ENCODE assay signal across 11 cellular contexts in the genomic region with DNA sequence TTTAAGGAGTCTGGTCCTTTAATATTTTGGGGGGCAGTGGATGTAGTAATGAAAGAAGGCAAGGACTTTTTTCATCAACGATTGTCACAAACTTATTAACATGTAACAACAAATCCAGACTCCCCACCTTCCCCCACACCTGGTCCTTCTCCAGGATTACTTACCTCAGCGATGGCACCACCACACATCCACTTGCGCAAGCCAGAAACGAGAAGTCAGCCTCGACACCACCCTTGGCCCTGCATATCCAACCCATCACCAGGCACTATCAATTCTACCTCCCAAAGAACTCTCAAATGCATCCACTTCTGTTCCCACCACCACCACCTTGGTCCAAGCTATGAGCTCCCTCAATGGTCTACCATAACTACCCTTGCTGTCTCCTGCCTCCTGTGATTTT. TPM values are rescaled to one million over a fixed set of nuclear protein-coding genes. Genes with fewer than 3 reads are reported as not detected.
DNase-seq lines count a peak whose midpoint lies in the region; ATAC-seq, FAIRE-seq and TF ChIP-seq lines count a peak whose summit lies in the region.
"Had no signal": no experiment of that assay in that cellular context is flagged by ENCODE, and none has a peak within 500 bp of the region (broad histone marks: within the 10 kb centered on the region; RNA-seq: fewer than 3 reads in every experiment).

No MANE protein-coding gene starts in this region.

- peaks cover 100% of the 10 kb centered on the region for H3K79me2 ChIP-seq in MM.1S (ENCODE audit: low read length)

- H3K4me2 ChIP-seq in MM.1S (ENCODE audit: low read depth, low read length) = no peak overlapping the region
- H3K4me2 ChIP-seq: neural progenitor cell had no signal

- no peaks in the 10 kb centered on the region for H3K27me3 Mint-ChIP-seq in CD14-positive monocyte (ENCODE audit: low read depth in 3 of 3)
- H3K27me3 Mint-ChIP-seq in activated T-helper 17 cell treated with anti-CD3 and anti-CD28 coated beads, Interleukin-2, amount 50 U/mL, for 72 hours = no peaks in the 10 kb centered on the region

- TF ChIP-seq CTCF in CD14-positive monocyte (IDR thresholded peaks at IDR 0.05) (no peak), GM12865 (IDR thresholded peaks at IDR 0.05; ENCODE audit: insufficient read depth, low read depth, low read length, missing control alignments) (no peak), lower lobe of right lung (IDR thresholded peaks at IDR 0.05) (no peak), MM.1S (IDR thresholded peaks at IDR 0.05; ENCODE audit: low read length) (no peak), D721Med (IDR thresholded peaks at IDR 0.05; ENCODE audit: insufficient read depth, missing control alignments) (no peak)

- H3K9ac ChIP-seq in MM.1S (ENCODE audit: low read length) = no peak overlapping the region
- H3K9ac ChIP-seq: neural progenitor cell had no signal

- H3K36me3 ChIP-seq in lower lobe of right lung (peaks cover 31% of the 10 kb centered on the region), MM.1S (replicated peaks; ENCODE audit: insufficient read depth, low read length) (no peaks in the 10 kb centered on the region; the same call in 1 of the 2 replicates)
- H3K36me3 ChIP-seq: ascending aorta had no signal

- peak overlapping the region in 6 of 7 donors; percentile 23 to 85 (median 72) for H3K27ac Mint-ChIP-seq in CD14-positive monocyte
- peak overlapping the region; percentile 96 for H3K27ac Mint-ChIP-seq in activated T-helper 17 cell treated with anti-CD3 and anti-CD28 coated beads, Interleukin-2, amount 50 U/mL, for 72 hours
- H3K27ac Mint-ChIP-seq: neural progenitor cell had no signal

- H3K36me3 Mint-ChIP-seq in CD14-positive monocyte = peaks cover 79 to 85% of the 10 kb centered on the region in 2 donors
- peaks cover 100% of the 10 kb centered on the region for H3K36me3 Mint-ChIP-seq in activated T-helper 17 cell treated with anti-CD3 and anti-CD28 coated beads, Interleukin-2, amount 50 U/mL, for 72 hours (ENCODE audit: low read depth)

- H3K4me3 ChIP-seq in GM12865 (ENCODE audit: low read depth, low read length) (peak overlapping the region; percentile 60), lower lobe of right lung (peak overlapping the region; percentile 82), MM.1S (ENCODE audit: low read length) (no peak overlapping the region)
- H3K4me3 ChIP-seq: ascending aorta, neural progenitor cell had no signal

- peaks cover 5% of the 10 kb centered on the region for H3F3A ChIP-seq in MM.1S (ENCODE audit: insufficient read depth, low read length)

- H3K4me1 Mint-ChIP-seq in CD14-positive monocyte = peaks cover 76% of the 10 kb centered on the region
- H3K4me1 Mint-ChIP-seq in activated T-helper 17 cell treated with anti-CD3 and anti-CD28 coated beads, Interleukin-2, amount 50 U/mL, for 72 hours = peaks cover 70% of the 10 kb centered on the region

- H3K9me3 ChIP-seq in lower lobe of right lung (no peaks in the 10 kb centered on the region), MM.1S (replicated peaks; ENCODE audit: insufficient read depth, low read length) (no peaks in the 10 kb centered on the region)
- H3K9me3 ChIP-seq: ascending aorta had no signal

- H3K4me3 Mint-ChIP-seq in CD14-positive monocyte = peak overlapping the region; percentile 29 to 63
- peak overlapping the region; percentile 89 for H3K4me3 Mint-ChIP-seq in activated T-helper 17 cell treated with anti-CD3 and anti-CD28 coated beads, Interleukin-2, amount 50 U/mL, for 72 hours
- H3K4me3 Mint-ChIP-seq: neural progenitor cell had no signal

- H3K9me2 ChIP-seq in MM.1S (replicated peaks; ENCODE audit: insufficient read depth, low read length) = no peaks in the 10 kb centered on the region

- H3K4me1 ChIP-seq in lower lobe of right lung = peaks cover 86% of the 10 kb centered on the region
- H3K4me1 ChIP-seq in MM.1S (ENCODE audit: low read length) = peaks cover 20% of the 10 kb centered on the region

- H3K9me3 Mint-ChIP-seq in CD14-positive monocyte = peaks cover 0 to 3% (median 0%) of the 10 kb centered on the region in 7 donors
- no peaks in the 10 kb centered on the region for H3K9me3 Mint-ChIP-seq in activated T-helper 17 cell treated with anti-CD3 and anti-CD28 coated beads, Interleukin-2, amount 50 U/mL, for 72 hours

- FAIRE-seq in D721Med (lab: Jason Lieb, UNC) = no peak

- intact Hi-C loops in CD14-positive monocyte (cut with micrococcal nuclease) (no loop called here), lower lobe of right lung (cut with DNase I) (no loop called here)

- H3K27me3 ChIP-seq in lower lobe of right lung (ENCODE audit: low read depth) (no peaks in the 10 kb centered on the region), MM.1S (replicated peaks; ENCODE audit: insufficient read depth, low read length) (no peaks in the 10 kb centered on the region)
- H3K27me3 ChIP-seq: ascending aorta, neural progenitor cell had no signal

- no peak overlapping the region for H2AFZ ChIP-seq in MM.1S (ENCODE audit: low read length)
- H2AFZ ChIP-seq: neural progenitor cell had no signal

- DNase-seq in CD14-positive monocyte (ENCODE audit: low spot score) (no peak), GM12865 (ENCODE audit: low read depth) (no peak), lower lobe of right lung (no peak), MM.1S (no peak), pons (ENCODE audit: low spot score) (no peak), D721Med (ENCODE audit: insufficient read length, low spot score) (no peak)

- no peak for ATAC-seq in activated T-helper 17 cell treated with anti-CD3 and anti-CD28 coated beads, Interleukin-2, amount 50 U/mL, for 72 hours (replicated peaks)
- ATAC-seq in lower lobe of right lung = peak in 1 of 2 donors; percentile 3
- ATAC-seq in GM21447 (IDR thresholded peaks at IDR 0.05; ENCODE audit: unreplicated experiment) = no peak
- ATAC-seq: activated CD4-positive, CD25-positive, alpha-beta regulatory T cell treated with anti-CD3 and anti-CD28 coated beads, Interleukin-2, amount 50 U/mL, for 24 hours had no signal

- peaks cover 18% of the 10 kb centered on the region for H4K20me1 ChIP-seq in MM.1S (ENCODE audit: insufficient read depth, low read length)

- H3K27ac ChIP-seq in lower lobe of right lung (no peak overlapping the region), MM.1S (ENCODE audit: low read length) (no peak overlapping the region)
- H3K27ac ChIP-seq: ascending aorta, neural progenitor cell had no signal

RNA-seq across cellular contexts. Expression of gene EZR, which starts 6.6 kb away (rescaled TPM):
- 10 to 100 TPM; 86.3 to 95.8 TPM for polyA plus RNA-seq in CD14-positive monocyte
- 100 to 1,000 TPM; 159 to 212 TPM for total RNA-seq in activated T-helper 17 cell treated with anti-CD3 and anti-CD28 coated beads, Interleukin-2, amount 50 U/mL, for 72 hours
- 254 TPM for total RNA-seq in lower lobe of right lung
